ENCODE assay signal across 8 cellular contexts in genomic region chr13:98890186-98890585, GRCh38.
A peak's percentile ranks its signal among the peaks of the same experiment; 100 is the strongest.
DNase-seq lines count a peak whose midpoint lies in the region; ATAC-seq, FAIRE-seq and TF ChIP-seq lines count a peak whose summit lies in the region.

No MANE protein-coding gene starts in this region.

- 78 to 85% methylated on average over 8 of the region's 8 CpGs for WGBS in pancreas, 2 donors

- no peak for ATAC-seq in HG03378 (IDR thresholded peaks at IDR 0.05; ENCODE audit: unreplicated experiment)
- no peak for ATAC-seq in pancreas
- ATAC-seq in GM21576 (IDR thresholded peaks at IDR 0.05; ENCODE audit: unreplicated experiment): no peak

- peaks cover 0 to 7% (median 2%) of the 10 kb centered on the region in 3 donors for H3K4me1 Mint-ChIP-seq in CD8-positive, alpha-beta memory T cell

- no peaks in the 10 kb centered on the region for H3K27me3 Mint-ChIP-seq in CD8-positive, alpha-beta memory T cell

- no peaks in the 10 kb centered on the region for H3K9me3 ChIP-seq in CD8-positive, alpha-beta memory T cell (ENCODE audit: low read length)
- no peaks in the 10 kb centered on the region for H3K9me3 ChIP-seq in pancreas

- peak overlapping the region in 4 of 8 donors; percentile 7 to 55 (median 20) for H3K27ac Mint-ChIP-seq in CD8-positive, alpha-beta memory T cell

- POLR2A ChIA-PET in CD8-positive, alpha-beta memory T cell (lab: Charles Lee): no interaction called here

- CTCF ChIA-PET in CD8-positive, alpha-beta memory T cell (lab: Charles Lee): no interaction called here

- no peaks in the 10 kb centered on the region for H3K4me1 ChIP-seq in CD8-positive, alpha-beta memory T cell (ENCODE audit: insufficient read depth, low read length)
- H3K4me1 ChIP-seq in pancreas: no peaks in the 10 kb centered on the region

- no peak for FAIRE-seq in pancreas (lab: Jason Lieb, UNC)

- peaks cover 8% of the 10 kb centered on the region for H3K36me3 ChIP-seq in CD8-positive, alpha-beta memory T cell (ENCODE audit: insufficient read depth, low read length)
- H3K36me3 ChIP-seq in pancreas: peaks cover 0 to under 1% (median 0%) of the 10 kb centered on the region in 3 donors

- no peaks in the 10 kb centered on the region for H3K9me3 Mint-ChIP-seq in CD8-positive, alpha-beta memory T cell

- peak in 15 of 56 donors; percentile 5 to 49 (median 18) for TF ChIP-seq CTCF in dorsolateral prefrontal cortex (IDR thresholded peaks at IDR 0.05 in 54 of 56, conservative IDR thresholded peaks at IDR 0.05 in 2 of 56; ENCODE audit: low read depth in 1 of 56, partially characterized antibody in 56 of 56)
- no peak for TF ChIP-seq CTCF in pancreas (IDR thresholded peaks at IDR 0.05)

- intact Hi-C loops in dorsolateral prefrontal cortex (cut with DNase I): loop anchor here (5.0 to 10.0 kb wide), 3 partner anchors 45 to 142 kb away; partner anchors contain the start of gene DOCK9 (in 2 of the 2)
- intact Hi-C loops in pancreas (cut with DNase I): no loop called here

- peak overlapping the region; percentile 12 for H3K27ac ChIP-seq in CD8-positive, alpha-beta memory T cell (ENCODE audit: low read depth, low read length)
- peak overlapping the region in 41 of 59 donors; percentile 2 to 74 (median 48) for H3K27ac ChIP-seq in dorsolateral prefrontal cortex
- H3K27ac ChIP-seq in pancreas: no peak overlapping the region

- H3K27me3 ChIP-seq in CD8-positive, alpha-beta memory T cell (ENCODE audit: insufficient read depth, low read length, poor library complexity, severe bottlenecking): no peaks in the 10 kb centered on the region
- H3K27me3 ChIP-seq in dorsolateral prefrontal cortex: no peaks in the 10 kb centered on the region
- H3K27me3 ChIP-seq in pancreas: no peaks in the 10 kb centered on the region

- H3K4me3 ChIP-seq in CD8-positive, alpha-beta memory T cell (ENCODE audit: low read length): no peak overlapping the region
- H3K4me3 ChIP-seq in dorsolateral prefrontal cortex (peak overlapping the region in 1 of 59 donors; percentile 14), pancreas (no peak overlapping the region)

- peaks cover 10 to 75% (median 32%) of the 10 kb centered on the region in 3 donors for H3K36me3 Mint-ChIP-seq in CD8-positive, alpha-beta memory T cell

- H3K4me3 Mint-ChIP-seq in CD8-positive, alpha-beta memory T cell: no peak overlapping the region

- no peak for DNase-seq in CD8-positive, alpha-beta memory T cell
- peak; percentile 94 for DNase-seq in RPMI7951 (ENCODE audit: low read depth)
- DNase-seq in dorsolateral prefrontal cortex: peak in 9 of 10 donors; percentile 39 to 76 (median 64)
- peak; percentile 51 for DNase-seq in putamen (ENCODE audit: low spot score)
- DNase-seq in SW 1271 (lab: John Stamatoyannopoulos, UW): no peak
- no peak for DNase-seq in pancreas

Comparison
In these comparisons a context has a peak if more than half of its experiments do, and no peak if none do; other contexts are left out.
1. DNase-seq: peak in RPMI7951 (single experiment), dorsolateral prefrontal cortex (9 of 10) and putamen (single experiment); none in CD8-positive, alpha-beta memory T cell (0 of 5), SW 1271 (0 of 2) and pancreas (0 of 6).
2. H3K27ac ChIP-seq: peak in CD8-positive, alpha-beta memory T cell (single experiment) and dorsolateral prefrontal cortex (41 of 59); none in pancreas (0 of 4).
3. intact Hi-C loops: an anchor here in dorsolateral prefrontal cortex (5.0 to 10.0 kb wide); none called in pancreas.